20 cellular contexts compared by ENCODE assay signal in genomic region chr13:108195146-108195545, GRCh38. TPM values are rescaled to one million over a fixed set of nuclear protein-coding genes. Genes with fewer than 3 reads are reported as not detected.
DNase-seq lines count a peak whose midpoint lies in the region; ATAC-seq, FAIRE-seq and TF ChIP-seq lines count a peak whose summit lies in the region.
"Had no signal": no experiment of that assay in that cellular context is flagged by ENCODE, and none has a peak within 500 bp of the region (broad histone marks: within the 10 kb centered on the region; RNA-seq: fewer than 3 reads in every experiment).

No MANE protein-coding gene starts in this region.

- no peak for FAIRE-seq in astrocyte (lab: Jason Lieb, UNC)
- FAIRE-seq: GM12878, GM18507 had no signal

- no peak overlapping the region for H2AFZ ChIP-seq in astrocyte (ENCODE audit: low read depth, low read length)

- H3K4me1 ChIP-seq in breast epithelium, result no peaks in the 10 kb centered on the region
- H3K4me1 ChIP-seq in astrocyte (ENCODE audit: insufficient read depth, low read length), result no peaks in the 10 kb centered on the region
- no peaks in the 10 kb centered on the region for H3K4me1 ChIP-seq in tibial nerve
- H3K4me1 ChIP-seq: BLaER1 treated with 17β-estradiol and CSF1 and Interleukin-3, amounts not matched to agents 10 nM and 100 nM; Peyer's patch had no signal

- no peak for TF ChIP-seq CTCF in MCF 10A (IDR thresholded peaks at IDR 0.05; ENCODE audit: unreplicated experiment)
- no peak for TF ChIP-seq CTCF in breast epithelium (IDR thresholded peaks at IDR 0.05)
- no peak for TF ChIP-seq CTCF in astrocyte (IDR thresholded peaks at IDR 0.05; ENCODE audit: insufficient read depth, low read depth, low read length)
- no peak for TF ChIP-seq CTCF in fibroblast of pulmonary artery (IDR thresholded peaks at IDR 0.05; ENCODE audit: low read length, missing control alignments)
- no peak for TF ChIP-seq CTCF in tibial nerve (IDR thresholded peaks at IDR 0.05)

- peaks cover 16 to 18% of the 10 kb centered on the region in 2 donors for H3K9me3 ChIP-seq in breast epithelium
- H3K9me3 ChIP-seq in astrocyte (ENCODE audit: insufficient read depth, low read depth, low read length), result peaks cover 5% of the 10 kb centered on the region
- H3K9me3 ChIP-seq in tibial nerve, result peaks cover 0 to 18% (median 1%) of the 10 kb centered on the region in 4 donors

- POLR2A ChIA-PET in MCF 10A (lab: Yijun Ruan, JAX), result no interaction called here

- H3K4me1 Mint-ChIP-seq in MCF 10A (ENCODE audit: insufficient read depth, unreplicated experiment) (peaks cover 6% of the 10 kb centered on the region), astrocyte (ENCODE audit: low read depth, unreplicated experiment) (no peaks in the 10 kb centered on the region)

- H3K4me2 ChIP-seq in astrocyte (ENCODE audit: low read length), result no peak overlapping the region
- H3K4me2 ChIP-seq: BLaER1 treated with 17β-estradiol and CSF1 and Interleukin-3, amounts not matched to agents 10 nM and 100 nM had no signal

- H3K4me3 Mint-ChIP-seq in MCF 10A (ENCODE audit: unreplicated experiment), result no peak overlapping the region
- H3K4me3 Mint-ChIP-seq in astrocyte (ENCODE audit: unreplicated experiment), result no peak overlapping the region

- H3K9me3 Mint-ChIP-seq in MCF 10A (ENCODE audit: unreplicated experiment) (peaks cover 18% of the 10 kb centered on the region), astrocyte (ENCODE audit: unreplicated experiment) (peaks cover 6% of the 10 kb centered on the region)

- DNase-seq in MCF 10A (ENCODE audit: unreplicated experiment), result peak; percentile 7
- no peak for DNase-seq in breast epithelium (ENCODE audit: low spot score in 2 of 2)
- DNase-seq in astrocyte (ENCODE audit: low read depth), result peak; percentile 29
- peak; percentile 24 for DNase-seq in fibroblast of pulmonary artery (ENCODE audit: low read depth)
- DNase-seq in foreskin melanocyte, result no peak
- DNase-seq in tibial nerve (ENCODE audit: low spot score in 2 of 2), result no peak
- no peak for DNase-seq in left colon
- no peak for DNase-seq in posterior cingulate gyrus
- DNase-seq: 8988T, DMS153, MM.1S, NCI-H1930, NCI-H2171 treated with DMSO at 0.1 percent for 48 hours, NCI-H510A, NCI-H82, Peyer's patch, SHP77 treated with DMSO at 0.1 percent for 48 hours had no signal

- no peaks in the 10 kb centered on the region for H4K20me1 ChIP-seq in astrocyte (ENCODE audit: insufficient read depth, low read length)
- H4K20me1 ChIP-seq: BLaER1 treated with 17β-estradiol and CSF1 and Interleukin-3, amounts not matched to agents 10 nM and 100 nM had no signal

- no peak for ATAC-seq in left colon
- ATAC-seq: GM12878 had no signal

- no TSS peak for BruUV-seq in MCF 10A (replicated peaks; lab: Mats Ljungman, UMichigan)

- no peak for TF ChIP-seq EP300 in tibial nerve (IDR thresholded peaks at IDR 0.05)

- intact Hi-C loops in MCF 10A (cut with micrococcal nuclease), result no loop called here
- intact Hi-C loops in breast epithelium (cut with DNase I; ENCODE audit: low total_unique reads), result no loop called here
- intact Hi-C loops in left colon (cut with DNase I, micrococcal nuclease), result no loop called here
- intact Hi-C loops in posterior cingulate gyrus (cut with DNase I), result no loop called here

- no peaks in the 10 kb centered on the region for H3K36me3 ChIP-seq in breast epithelium
- no peaks in the 10 kb centered on the region for H3K36me3 ChIP-seq in astrocyte (ENCODE audit: insufficient read depth, low read length)
- no peaks in the 10 kb centered on the region for H3K36me3 ChIP-seq in tibial nerve
- H3K36me3 ChIP-seq: Peyer's patch had no signal

- WGBS in tibial nerve, 2 donors, result 46 to 53% methylated on average over 1 of the region's 1 CpG

- H3K9ac ChIP-seq in astrocyte (ENCODE audit: low read length), result no peak overlapping the region
- H3K9ac ChIP-seq: BLaER1 treated with 17β-estradiol and CSF1 and Interleukin-3, amounts not matched to agents 10 nM and 100 nM had no signal

- no peaks in the 10 kb centered on the region for H3K79me2 ChIP-seq in astrocyte (ENCODE audit: insufficient read depth, low read length)

- H3K27ac Mint-ChIP-seq in MCF 10A (ENCODE audit: low read depth, unreplicated experiment), result no peak overlapping the region
- H3K27ac Mint-ChIP-seq in astrocyte (ENCODE audit: unreplicated experiment), result no peak overlapping the region

- H3K27me3 Mint-ChIP-seq in MCF 10A (ENCODE audit: insufficient read depth, unreplicated experiment) (no peaks in the 10 kb centered on the region), astrocyte (ENCODE audit: low read depth, unreplicated experiment) (no peaks in the 10 kb centered on the region)

- TF ChIP-seq POLR2A in breast epithelium (IDR thresholded peaks at IDR 0.05), result no peak
- TF ChIP-seq POLR2A in tibial nerve (IDR thresholded peaks at IDR 0.05), result no peak

- no peak overlapping the region for H3K4me3 ChIP-seq in breast epithelium
- no peak overlapping the region for H3K4me3 ChIP-seq in astrocyte (ENCODE audit: insufficient read depth, low read depth, low read length)
- no peak overlapping the region for H3K4me3 ChIP-seq in fibroblast of pulmonary artery (replicated peaks; ENCODE audit: low read depth, low read length)
- H3K4me3 ChIP-seq in tibial nerve, result no peak overlapping the region
- H3K4me3 ChIP-seq: GM12878, Peyer's patch had no signal

- H3K36me3 Mint-ChIP-seq in MCF 10A (ENCODE audit: insufficient read depth, unreplicated experiment), result no peaks in the 10 kb centered on the region
- no peaks in the 10 kb centered on the region for H3K36me3 Mint-ChIP-seq in astrocyte (ENCODE audit: low read depth, unreplicated experiment)

- CTCF ChIA-PET in MCF 10A (lab: Yijun Ruan, JAX), result interaction anchor here (1.0 kb wide), 1 partner anchor 989 kb away, joined by 5 read pairs; no protein-coding TSS in a partner anchor

- H3K27me3 ChIP-seq in breast epithelium (no peaks in the 10 kb centered on the region), astrocyte (ENCODE audit: insufficient read depth, low read length) (no peaks in the 10 kb centered on the region), tibial nerve (no peaks in the 10 kb centered on the region)
- H3K27me3 ChIP-seq: BLaER1 treated with 17β-estradiol and CSF1 and Interleukin-3, amounts not matched to agents 10 nM and 100 nM; Peyer's patch had no signal

- H3K27ac ChIP-seq in breast epithelium, result no peak overlapping the region
- no peak overlapping the region for H3K27ac ChIP-seq in astrocyte (ENCODE audit: low read depth, low read length)
- no peak overlapping the region for H3K27ac ChIP-seq in tibial nerve
- H3K27ac ChIP-seq: BLaER1 treated with 17β-estradiol and CSF1 and Interleukin-3, amounts not matched to agents 10 nM and 100 nM; Peyer's patch had no signal

RNA-seq across cellular contexts. Expression of gene LIG4, which starts 20.2 kb away (rescaled TPM):
- total RNA-seq in MCF 10A (2022), result 17.7 and 18.2 TPM in 2 replicates
- 10 to 100 TPM; 10.1 to 11.1 (median 10.1) TPM for total RNA-seq in breast epithelium
- total RNA-seq in astrocyte, result 14.8 and 15.5 TPM in 2 replicates
- 1 to 10 TPM; 8.0 to 9.9 (median 9.4) TPM for total RNA-seq in tibial nerve
- total RNA-seq in left colon, result 10 to 100 TPM; 12.1 to 13.2 TPM

RNA-seq across cellular contexts. Expression of gene ABHD13, which starts 23.0 kb away (rescaled TPM):
- total RNA-seq in MCF 10A (2022) (6.2 and 6.6 TPM in 2 replicates), breast epithelium (10 to 100 TPM in 2 of 3 donors, 1 to 10 TPM in 1; 9.9 to 20.5 (median 14.4) TPM), astrocyte (8.5 and 9.2 TPM in 2 replicates), tibial nerve (10 to 100 TPM in 1 of 4 donors, 1 to 10 TPM in 3; 7.2 to 11.0 (median 9.0) TPM), left colon (1 to 10 TPM; 9.2 to 9.8 TPM)

Comparison
In these comparisons a context has a peak if more than half of its experiments do, and no peak if none do; other contexts are left out.
1. DNase-seq: peak in MCF 10A (single experiment), astrocyte (single experiment) and fibroblast of pulmonary artery (single experiment); none in breast epithelium (0 of 2), foreskin melanocyte (single experiment), tibial nerve (0 of 2), left colon (0 of 2) and posterior cingulate gyrus (0 of 10).